In the genomic region with DNA sequence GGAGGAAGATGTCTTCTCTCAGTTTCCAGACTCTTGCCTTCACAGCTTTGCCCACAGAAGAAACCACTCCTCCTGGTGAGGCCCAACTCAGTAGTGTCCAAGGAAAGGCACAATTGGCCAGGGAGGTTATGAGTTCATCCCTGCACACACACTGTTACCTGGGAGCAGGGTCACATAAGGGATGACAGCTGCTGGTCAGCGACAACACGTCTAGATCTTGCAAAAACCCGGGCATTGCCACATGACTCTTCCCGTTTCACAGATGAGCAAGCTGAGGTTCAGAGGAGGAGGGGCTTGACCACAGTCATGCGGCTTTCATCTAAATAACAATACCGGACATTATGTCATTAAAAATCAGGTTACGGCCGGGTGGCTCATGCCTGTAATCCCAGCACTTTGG, we compare ENCODE assay signal across 25 cellular contexts.
"Had no signal": no experiment of that assay in that cellular context is flagged by ENCODE, and none has a peak within 500 bp of the region (broad histone marks: within the 10 kb centered on the region; RNA-seq: fewer than 3 reads in every experiment).

No MANE protein-coding gene starts in this region.

- H3K36me3 Mint-ChIP-seq: activated naive CD8-positive, alpha-beta T cell treated with anti-CD3 and anti-CD28 coated beads for 36 hours; stimulated activated naive B cell treated with anti-CD40 and anti-IgM and Interleukin-4, amounts not matched to agents 10 μg/mL and 1 μg/mL and 100 μg/mL, for 72 hours had no signal

- DNase-seq: activated CD4-positive, alpha-beta memory T cell treated with anti-CD3 and anti-CD28 coated beads, Interleukin-2, amount 10 ng/mL, durations not matched to agents 7 days and 5 days; activated CD4-positive, alpha-beta T cell treated with anti-CD3 and anti-CD28 coated beads, Interleukin-2, amount 10 ng/mL, durations not matched to agents 24 days and 14 days; activated CD4-positive, CD25-positive, alpha-beta regulatory T cell treated with anti-CD3 and anti-CD28 coated beads, Interleukin-2, amount 50 U/mL, for 72 hours; activated effector memory CD4-positive, alpha-beta T cell treated with anti-CD3 and anti-CD28 coated beads, Interleukin-2, amount 50 U/mL, for 16 hours; activated naive CD4-positive, alpha-beta T cell treated with anti-CD3 and anti-CD28 coated beads for 36 hours; activated naive CD8-positive, alpha-beta T cell treated with anti-CD3 and anti-CD28 coated beads for 36 hours; activated T-cell treated with anti-CD3 and anti-CD28 coated beads, Interleukin-2, amount 50 U/mL, for 1 hour; central memory CD4-positive, alpha-beta T cell; esophagus squamous epithelium; foreskin melanocyte; heart right ventricle; left ventricle myocardium superior; nucleus accumbens; pancreas; psoas muscle; stimulated activated CD4-positive, alpha-beta T cell treated with anti-CD3 and anti-CD28 coated beads, Interleukin-15, amount 100 ng/mL, for 24 hours; stimulated activated CD4-positive, alpha-beta T cell treated with anti-CD3 and anti-CD28 coated beads, Interleukin-2, amount 100 ng/mL, for 24 hours; stimulated activated naive B cell treated with anti-CD40 and anti-IgM and Interleukin-4, amounts not matched to agents 10 μg/mL and 1 μg/mL and 100 μg/mL, for 72 hours; stomach; T-helper 2 cell; thyroid gland had no signal

- FAIRE-seq: islet of Langerhans, pancreas had no signal

- ATAC-seq: heart right ventricle; left ventricle myocardium superior; pancreas; psoas muscle; stimulated activated naive B cell treated with anti-CD40 and anti-IgM and Interleukin-4, amounts not matched to agents 10 μg/mL and 1 μg/mL and 100 μg/mL, for 72 hours had no signal

- H3K4me3 Mint-ChIP-seq: activated CD4-positive, alpha-beta memory T cell treated with anti-CD3 and anti-CD28 coated beads, Interleukin-2, amount 10 ng/mL, durations not matched to agents 7 days and 5 days; activated CD4-positive, alpha-beta T cell treated with anti-CD3 and anti-CD28 coated beads, Interleukin-2, amount 10 ng/mL, durations not matched to agents 24 days and 14 days; activated naive CD4-positive, alpha-beta T cell treated with anti-CD3 and anti-CD28 coated beads for 36 hours; activated naive CD8-positive, alpha-beta T cell treated with anti-CD3 and anti-CD28 coated beads for 36 hours; activated T-helper 1 cell treated with anti-CD3 and anti-CD28 coated beads, Interleukin-12 subunit alpha, Interleukin-12 subunit beta, Interleukin-2, Interleukin-4 antibody, amounts not matched to agents 30 ng/mL and 10 ng/mL and 1 ng/mL, durations not matched to agents 14 hours and 24 hours and 36 hours; dendritic cell treated with granulocyte-macrophage colony-stimulating factor and Interleukin-4, amounts not matched to agents 40 ng/mL and 50 ng/mL, for 4 days; nephron; stimulated activated naive B cell treated with anti-CD40 and anti-IgM and Interleukin-4, amounts not matched to agents 10 μg/mL and 1 μg/mL and 100 μg/mL, for 72 hours had no signal

- H3K27ac Mint-ChIP-seq: activated CD4-positive, alpha-beta memory T cell treated with anti-CD3 and anti-CD28 coated beads, Interleukin-2, amount 10 ng/mL, durations not matched to agents 7 days and 5 days; activated CD4-positive, alpha-beta T cell treated with anti-CD3 and anti-CD28 coated beads, Interleukin-2, amount 10 ng/mL, durations not matched to agents 24 days and 14 days; activated naive CD4-positive, alpha-beta T cell treated with anti-CD3 and anti-CD28 coated beads for 36 hours; activated naive CD8-positive, alpha-beta T cell treated with anti-CD3 and anti-CD28 coated beads for 36 hours; activated T-helper 1 cell treated with anti-CD3 and anti-CD28 coated beads, Interleukin-12 subunit alpha, Interleukin-12 subunit beta, Interleukin-2, Interleukin-4 antibody, amounts not matched to agents 30 ng/mL and 10 ng/mL and 1 ng/mL, durations not matched to agents 14 hours and 24 hours and 36 hours; dendritic cell treated with granulocyte-macrophage colony-stimulating factor and Interleukin-4, amounts not matched to agents 40 ng/mL and 50 ng/mL, for 4 days; nephron; stimulated activated naive B cell treated with anti-CD40 and anti-IgM and Interleukin-4, amounts not matched to agents 10 μg/mL and 1 μg/mL and 100 μg/mL, for 72 hours had no signal

- H3K9me3 Mint-ChIP-seq: activated CD4-positive, alpha-beta memory T cell treated with anti-CD3 and anti-CD28 coated beads, Interleukin-2, amount 10 ng/mL, durations not matched to agents 7 days and 5 days; activated naive CD4-positive, alpha-beta T cell treated with anti-CD3 and anti-CD28 coated beads for 36 hours; dendritic cell treated with granulocyte-macrophage colony-stimulating factor and Interleukin-4, amounts not matched to agents 40 ng/mL and 50 ng/mL, for 4 days had no signal
